Comparison of ENCODE assay signal across 26 cellular contexts in the genomic region with DNA sequence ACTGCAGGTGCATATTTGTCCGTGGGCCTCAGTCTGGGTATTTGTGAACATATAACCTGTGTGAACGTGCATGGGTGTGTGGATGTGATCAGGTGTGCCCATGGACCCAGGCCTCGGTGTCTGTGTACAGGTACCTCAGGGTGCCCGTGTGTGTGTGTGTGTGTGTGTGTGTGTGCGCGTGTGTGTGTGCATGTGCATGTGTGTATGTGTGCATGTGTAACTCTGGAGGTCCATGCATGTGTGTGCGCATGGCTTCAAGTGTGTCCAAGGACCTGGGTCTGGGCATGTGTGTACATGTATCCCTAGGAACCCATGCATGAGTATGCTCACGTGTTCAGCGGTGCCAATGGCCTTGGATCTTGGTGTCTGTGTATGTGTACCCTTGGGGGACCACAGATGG. TPM values are rescaled to one million over a fixed set of nuclear protein-coding genes. Genes with fewer than 3 reads are reported as not detected.
DNase-seq lines count a peak whose midpoint lies in the region; FAIRE-seq and TF ChIP-seq lines count a peak whose summit lies in the region.
"Had no signal": no experiment of that assay in that cellular context is flagged by ENCODE, and none has a peak within 500 bp of the region (broad histone marks: within the 10 kb centered on the region; RNA-seq: fewer than 3 reads in every experiment).

No MANE protein-coding gene starts in this region.

- no peaks in the 10 kb centered on the region for H3K79me2 ChIP-seq in PC-9 (ENCODE audit: low read depth)
- no peaks in the 10 kb centered on the region for H3K79me2 ChIP-seq in endothelial cell of umbilical vein (ENCODE audit: control insufficient read depth, insufficient read depth, low read length)
- no peaks in the 10 kb centered on the region for H3K79me2 ChIP-seq in osteoblast (ENCODE audit: insufficient read depth, low read length)

- no peaks in the 10 kb centered on the region for H3K9me1 ChIP-seq in endothelial cell of umbilical vein (replicated peaks; ENCODE audit: control insufficient read depth, extremely low read depth, insufficient read depth, low read length)

- no peak overlapping the region for H3K27ac Mint-ChIP-seq in activated CD4-positive, alpha-beta memory T cell treated with anti-CD3 and anti-CD28 coated beads, Interleukin-2, amount 10 ng/mL, durations not matched to agents 7 days and 5 days
- H3K27ac Mint-ChIP-seq: activated CD4-positive, alpha-beta T cell treated with anti-CD3 and anti-CD28 coated beads, Interleukin-2, amount 10 ng/mL, durations not matched to agents 24 days and 14 days; activated naive CD8-positive, alpha-beta T cell treated with anti-CD3 and anti-CD28 coated beads, Interleukin-2, amount 50 U/mL, for 24 hours; B cell; stimulated activated naive B cell treated with anti-CD40 and anti-IgM and Interleukin-4, amounts not matched to agents 10 μg/mL and 1 μg/mL and 100 μg/mL, for 72 hours had no signal

- no peaks in the 10 kb centered on the region for H3K4me1 Mint-ChIP-seq in activated CD4-positive, alpha-beta memory T cell treated with anti-CD3 and anti-CD28 coated beads, Interleukin-2, amount 10 ng/mL, durations not matched to agents 7 days and 5 days
- H3K4me1 Mint-ChIP-seq: activated CD4-positive, alpha-beta T cell treated with anti-CD3 and anti-CD28 coated beads, Interleukin-2, amount 10 ng/mL, durations not matched to agents 24 days and 14 days; activated naive CD8-positive, alpha-beta T cell treated with anti-CD3 and anti-CD28 coated beads, Interleukin-2, amount 50 U/mL, for 24 hours; B cell had no signal

- intact Hi-C loops in PC-9 (cut with micrococcal nuclease; ENCODE audit: unreplicated experiment) (no loop called here), endothelial cell of umbilical vein (cut with micrococcal nuclease) (no loop called here), cardiac septum (cut with DNase I) (no loop called here)

- H3K36me3 ChIP-seq in BLaER1 (peaks cover 9% of the 10 kb centered on the region; the same call in 1 of the 2 replicates), PC-9 (ENCODE audit: low read depth) (no peaks in the 10 kb centered on the region), endothelial cell of umbilical vein (ENCODE audit: control insufficient read depth in 2 of 2, extremely low read depth in 1 of 2, insufficient read depth in 2 of 2, low read length in 2 of 2) (no peaks in the 10 kb centered on the region), osteoblast (ENCODE audit: insufficient read depth, low read length) (no peaks in the 10 kb centered on the region)
- H3K36me3 ChIP-seq: heart left ventricle, right lobe of liver had no signal

- DNase-seq in PC-9: no peak
- no peak for DNase-seq in endothelial cell of umbilical vein (ENCODE audit: low read depth, low spot score)
- DNase-seq in osteoblast (ENCODE audit: insufficient read length, low spot score, missing footprints): no peak
- DNase-seq in activated CD4-positive, alpha-beta memory T cell treated with anti-CD3 and anti-CD28 coated beads, Interleukin-2, amount 10 ng/mL, durations not matched to agents 7 days and 5 days: no peak
- DNase-seq in cardiac septum (ENCODE audit: low spot score): no peak
- no peak for DNase-seq in NCI-H1436 (lab: John Stamatoyannopoulos, UW)
- no peak for DNase-seq in superior temporal gyrus (ENCODE audit: extremely low spot score)
- DNase-seq: activated CD4-positive, alpha-beta T cell treated with anti-CD3 and anti-CD28 coated beads, Interleukin-2, amount 10 ng/mL, durations not matched to agents 24 days and 14 days; activated gamma-delta T cell treated with Interleukin-2 at 50 U/mL for 16 hours; activated naive CD8-positive, alpha-beta T cell treated with anti-CD3 and anti-CD28 coated beads, Interleukin-2, amount 50 U/mL, for 24 hours; activated T-cell treated with anti-CD3 and anti-CD28 coated beads, Interleukin-2, amount 50 U/mL, for 4 hours; heart left ventricle; NCI-H187; NCI-H2171 treated with DMSO at 0.1 percent for 48 hours; NCI-H524; SHP77 treated with DMSO at 0.1 percent for 48 hours; stimulated activated CD4-positive, alpha-beta T cell treated with anti-CD3 and anti-CD28 coated beads, Interleukin-15, amount 100 ng/mL, for 24 hours; stimulated activated naive B cell treated with anti-CD40 and anti-IgM and Interleukin-4, amounts not matched to agents 10 μg/mL and 1 μg/mL and 100 μg/mL, for 72 hours; T-helper 9 cell had no signal

- no peak overlapping the region for H3K4me3 Mint-ChIP-seq in activated CD4-positive, alpha-beta memory T cell treated with anti-CD3 and anti-CD28 coated beads, Interleukin-2, amount 10 ng/mL, durations not matched to agents 7 days and 5 days
- H3K4me3 Mint-ChIP-seq: activated CD4-positive, alpha-beta T cell treated with anti-CD3 and anti-CD28 coated beads, Interleukin-2, amount 10 ng/mL, durations not matched to agents 24 days and 14 days; activated naive CD8-positive, alpha-beta T cell treated with anti-CD3 and anti-CD28 coated beads, Interleukin-2, amount 50 U/mL, for 24 hours; activated T-cell treated with anti-CD3 and anti-CD28 coated beads, Interleukin-2, amount 50 U/mL, for 4 hours; B cell; stimulated activated naive B cell treated with anti-CD40 and anti-IgM and Interleukin-4, amounts not matched to agents 10 μg/mL and 1 μg/mL and 100 μg/mL, for 72 hours had no signal

- dilution Hi-C loops in endothelial cell of umbilical vein (cut with MboI; ENCODE audit: extremely low pct_ligation_motif_present, low sequenced_read_pairs): no loop called here

- H3K27ac ChIP-seq in BLaER1 (no peak overlapping the region), PC-9 (0 out of 2 replicates have a peak overlapping the region, but pooled peaks have one; percentile 43), endothelial cell of umbilical vein (ENCODE audit: insufficient read depth, low read depth, low read length) (no peak overlapping the region), osteoblast (ENCODE audit: low read depth, low read length) (peak overlapping the region; percentile 73)
- H3K27ac ChIP-seq: heart left ventricle, right lobe of liver, VCaP had no signal

- H3K4me3 ChIP-seq in BLaER1 (no peak overlapping the region), PC-9 (no peak overlapping the region), endothelial cell of umbilical vein (replicated peaks in 1 of 3; ENCODE audit: insufficient read depth in 1 of 3, low read depth in 1 of 3, low read length in 3 of 3) (no peak overlapping the region), osteoblast (ENCODE audit: insufficient read depth, low read length) (no peak overlapping the region)
- H3K4me3 ChIP-seq: heart left ventricle, lung, right lobe of liver had no signal

- no peaks in the 10 kb centered on the region for H3K27me3 Mint-ChIP-seq in activated CD4-positive, alpha-beta memory T cell treated with anti-CD3 and anti-CD28 coated beads, Interleukin-2, amount 10 ng/mL, durations not matched to agents 7 days and 5 days
- H3K27me3 Mint-ChIP-seq: activated CD4-positive, alpha-beta T cell treated with anti-CD3 and anti-CD28 coated beads, Interleukin-2, amount 10 ng/mL, durations not matched to agents 24 days and 14 days; activated naive CD8-positive, alpha-beta T cell treated with anti-CD3 and anti-CD28 coated beads, Interleukin-2, amount 50 U/mL, for 24 hours; B cell; progenitor cell of endocrine pancreas had no signal

- H3K9me3 ChIP-seq in BLaER1: no peaks in the 10 kb centered on the region
- H3K9me3 ChIP-seq in PC-9 (ENCODE audit: insufficient read depth, low read depth): no peaks in the 10 kb centered on the region
- no peaks in the 10 kb centered on the region for H3K9me3 ChIP-seq in endothelial cell of umbilical vein (replicated peaks; ENCODE audit: control insufficient read depth, insufficient read depth, low read length)
- H3K9me3 ChIP-seq in osteoblast (ENCODE audit: low read depth, low read length): no peaks in the 10 kb centered on the region
- H3K9me3 ChIP-seq: right lobe of liver had no signal

- no peaks in the 10 kb centered on the region for H3K9me3 Mint-ChIP-seq in activated CD4-positive, alpha-beta memory T cell treated with anti-CD3 and anti-CD28 coated beads, Interleukin-2, amount 10 ng/mL, durations not matched to agents 7 days and 5 days
- H3K9me3 Mint-ChIP-seq: activated CD4-positive, alpha-beta T cell treated with anti-CD3 and anti-CD28 coated beads, Interleukin-2, amount 10 ng/mL, durations not matched to agents 24 days and 14 days; activated naive CD8-positive, alpha-beta T cell treated with anti-CD3 and anti-CD28 coated beads, Interleukin-2, amount 50 U/mL, for 24 hours; activated T-cell treated with anti-CD3 and anti-CD28 coated beads, Interleukin-2, amount 50 U/mL, for 4 hours; stimulated activated naive B cell treated with anti-CD40 and anti-IgM and Interleukin-4, amounts not matched to agents 10 μg/mL and 1 μg/mL and 100 μg/mL, for 72 hours had no signal

- H3K9ac ChIP-seq in BLaER1 (no peak overlapping the region), endothelial cell of umbilical vein (replicated peaks; ENCODE audit: extremely low read depth, insufficient read depth, low read length) (no peak overlapping the region)

- FAIRE-seq in endothelial cell of umbilical vein (lab: Jason Lieb, UNC): peak; percentile 15
- FAIRE-seq: A204.1 had no signal

- peaks cover 23% of the 10 kb centered on the region; the same call in 1 of the 2 replicates for H3F3A ChIP-seq in PC-9 (ENCODE audit: insufficient read depth, low read depth)

- peaks cover 3% of the 10 kb centered on the region for H3K36me3 Mint-ChIP-seq in activated CD4-positive, alpha-beta memory T cell treated with anti-CD3 and anti-CD28 coated beads, Interleukin-2, amount 10 ng/mL, durations not matched to agents 7 days and 5 days (ENCODE audit: low read depth)

- POLR2A ChIA-PET in PC-9 (lab: Charles Lee; ENCODE audit: unreplicated experiment): no interaction called here
- POLR2A ChIA-PET in endothelial cell of umbilical vein (lab: Charles Lee): no interaction called here
- POLR2A ChIA-PET in activated CD4-positive, alpha-beta memory T cell treated with anti-CD3 and anti-CD28 coated beads, Interleukin-2, amount 10 ng/mL, durations not matched to agents 7 days and 5 days (lab: Charles Lee): no interaction called here

- peaks cover 27% of the 10 kb centered on the region for H3K4me1 ChIP-seq in BLaER1
- H3K4me1 ChIP-seq in PC-9 (replicated peaks; ENCODE audit: insufficient read depth): peaks cover 27% of the 10 kb centered on the region
- H3K4me1 ChIP-seq in endothelial cell of umbilical vein (ENCODE audit: control insufficient read depth, extremely low read depth, insufficient read depth, low read length): peaks cover 7% of the 10 kb centered on the region
- H3K4me1 ChIP-seq in osteoblast (ENCODE audit: insufficient read depth, low read length): peaks cover 35% of the 10 kb centered on the region
- H3K4me1 ChIP-seq: heart left ventricle, right lobe of liver had no signal

- H3K4me2 ChIP-seq in BLaER1 (peak overlapping the region; percentile 58), PC-9 (no peak overlapping the region), endothelial cell of umbilical vein (ENCODE audit: insufficient read depth, low read length) (no peak overlapping the region), osteoblast (ENCODE audit: insufficient read depth, low read length) (peak overlapping the region; percentile 51)

- CTCF ChIA-PET in PC-9 (lab: Charles Lee): no interaction called here
- CTCF ChIA-PET in endothelial cell of umbilical vein (lab: Charles Lee): interaction anchor here (3.0 kb wide), 1 partner anchor 408 kb away, joined by 40 read pairs; no protein-coding TSS in a partner anchor
- CTCF ChIA-PET in activated CD4-positive, alpha-beta memory T cell treated with anti-CD3 and anti-CD28 coated beads, Interleukin-2, amount 10 ng/mL, durations not matched to agents 7 days and 5 days (lab: Charles Lee): no interaction called here

- H2AFZ ChIP-seq in PC-9: no peak overlapping the region
- no peak overlapping the region for H2AFZ ChIP-seq in endothelial cell of umbilical vein (ENCODE audit: low read depth, low read length)
- H2AFZ ChIP-seq in osteoblast (ENCODE audit: low read length): no peak overlapping the region

- TF ChIP-seq CTCF in PC-9 (conservative IDR thresholded peaks at IDR 0.05) (no peak), endothelial cell of umbilical vein (IDR thresholded peaks at IDR 0.05; ENCODE audit: extremely low read depth in 1 of 2, insufficient read depth in 1 of 2, low read depth in 1 of 2, low read length in 2 of 2) (no peak), osteoblast (IDR thresholded peaks at IDR 0.05; ENCODE audit: extremely low read depth, low read depth, low read length) (no peak)

- H3K27me3 ChIP-seq in BLaER1 (peaks cover 48% of the 10 kb centered on the region), PC-9 (ENCODE audit: insufficient read depth, low read depth) (no peaks in the 10 kb centered on the region), endothelial cell of umbilical vein (ENCODE audit: control insufficient read depth in 2 of 2, insufficient read depth in 2 of 2, low read length in 2 of 2) (no peaks in the 10 kb centered on the region), osteoblast (ENCODE audit: insufficient read depth, low read length) (no peaks in the 10 kb centered on the region)
- H3K27me3 ChIP-seq: heart left ventricle, right lobe of liver had no signal

- H4K20me1 ChIP-seq in BLaER1 (no peaks in the 10 kb centered on the region; the same call in 1 of the 2 replicates), PC-9 (ENCODE audit: insufficient read depth) (no peaks in the 10 kb centered on the region), endothelial cell of umbilical vein (replicated peaks; ENCODE audit: control insufficient read depth, extremely low read depth, insufficient read depth, low read length) (no peaks in the 10 kb centered on the region), osteoblast (ENCODE audit: insufficient read depth, low read length) (no peaks in the 10 kb centered on the region)

- no peaks in the 10 kb centered on the region for H3K9me2 ChIP-seq in PC-9 (ENCODE audit: insufficient read depth)

- no peak for TF ChIP-seq POLR2A in endothelial cell of umbilical vein (IDR thresholded peaks at IDR 0.05; ENCODE audit: low read depth, low read length)

- BruUV-seq in PC-9 (replicated peaks; lab: Mats Ljungman, UMichigan) (no TSS peak), endothelial cell of umbilical vein (replicated peaks; lab: Mats Ljungman, UMichigan) (no TSS peak)

RNA-seq across cellular contexts. Expression of gene FTSJ1, which starts 15.8 kb away (rescaled TPM):
- total RNA-seq in PC-9 (2021): 35.7 and 44.0 TPM in 2 replicates
- total RNA-seq in endothelial cell of umbilical vein: 52.9 and 59.9 TPM in 2 replicates
- polyA plus RNA-seq in endothelial cell of umbilical vein: 63.9 and 76.3 TPM in 2 replicates
- 48.4 and 48.8 TPM in 2 replicates for polyA plus RNA-seq in endothelial cell of umbilical vein (2011; cell fraction: cytosol; rRNA removed)
- polyA plus RNA-seq in endothelial cell of umbilical vein (2011; cell fraction: nucleus; rRNA removed): 71.9 and 81.7 TPM in 2 replicates
- 59.4 and 64.5 TPM in 2 replicates for polyA plus RNA-seq in endothelial cell of umbilical vein (2012)
- 26.5 and 27.7 TPM in 2 replicates for polyA minus RNA-seq in endothelial cell of umbilical vein
- polyA minus RNA-seq in endothelial cell of umbilical vein (2011; cell fraction: cytosol; rRNA and poly(A)+ RNA removed): 62.0 TPM
- polyA minus RNA-seq in endothelial cell of umbilical vein (2011; cell fraction: nucleus; rRNA and poly(A)+ RNA removed): 14.8 and 17.6 TPM in 2 replicates
- total RNA-seq in osteoblast: 67.3 and 67.5 TPM in 2 replicates
- 10 to 100 TPM; 57.6 to 60.1 TPM for total RNA-seq in activated CD4-positive, alpha-beta memory T cell treated with anti-CD3 and anti-CD28 coated beads, Interleukin-2, amount 10 ng/mL, durations not matched to agents 7 days and 5 days
- 18.8 TPM for total RNA-seq in cardiac septum

RNA-seq across cellular contexts. Expression of gene PORCN, which starts 17.0 kb away (rescaled TPM):
- 11.9 and 14.1 TPM in 2 replicates for total RNA-seq in PC-9 (2021)
- 7.6 and 12.0 TPM in 2 replicates for total RNA-seq in endothelial cell of umbilical vein
- polyA plus RNA-seq in endothelial cell of umbilical vein: 20.9 and 21.0 TPM in 2 replicates
- 11.6 and 13.7 TPM in 2 replicates for polyA plus RNA-seq in endothelial cell of umbilical vein (2011; cell fraction: cytosol; rRNA removed)
- polyA plus RNA-seq in endothelial cell of umbilical vein (2011; cell fraction: nucleus; rRNA removed): 23.1 and 23.8 TPM in 2 replicates
- polyA plus RNA-seq in endothelial cell of umbilical vein (2012): 8.5 and 10.6 TPM in 2 replicates
- 15.3 and 19.9 TPM in 2 replicates for polyA minus RNA-seq in endothelial cell of umbilical vein
- 6.0 TPM for polyA minus RNA-seq in endothelial cell of umbilical vein (2011; cell fraction: cytosol; rRNA and poly(A)+ RNA removed)
- 9.2 and 10.5 TPM in 2 replicates for polyA minus RNA-seq in endothelial cell of umbilical vein (2011; cell fraction: nucleus; rRNA and poly(A)+ RNA removed)
- total RNA-seq in osteoblast: 12.4 and 13.8 TPM in 2 replicates
- 10 to 100 TPM; 26.1 to 29.2 TPM for total RNA-seq in activated CD4-positive, alpha-beta memory T cell treated with anti-CD3 and anti-CD28 coated beads, Interleukin-2, amount 10 ng/mL, durations not matched to agents 7 days and 5 days
- 12.9 TPM for total RNA-seq in cardiac septum

RNA-seq across cellular contexts. Expression of gene SLC38A5, which starts 21.7 kb away (rescaled TPM):
- total RNA-seq in PC-9 (2021) (0.46 and 1.5 TPM in 2 replicates), endothelial cell of umbilical vein (25.1 and 28.8 TPM in 2 replicates), osteoblast (48.9 and 52.8 TPM in 2 replicates), cardiac septum (2.2 TPM)
- polyA plus RNA-seq in endothelial cell of umbilical vein: 21.6 and 24.1 TPM in 2 replicates
- polyA plus RNA-seq in endothelial cell of umbilical vein (2011; cell fraction: cytosol; rRNA removed): 16.7 and 18.8 TPM in 2 replicates
- 19.6 and 19.9 TPM in 2 replicates for polyA plus RNA-seq in endothelial cell of umbilical vein (2011; cell fraction: nucleus; rRNA removed)
- 47.5 and 50.6 TPM in 2 replicates for polyA plus RNA-seq in endothelial cell of umbilical vein (2012)
- polyA minus RNA-seq in endothelial cell of umbilical vein: 22.3 and 27.9 TPM in 2 replicates
- 285 TPM for polyA minus RNA-seq in endothelial cell of umbilical vein (2011; cell fraction: cytosol; rRNA and poly(A)+ RNA removed)
- polyA minus RNA-seq in endothelial cell of umbilical vein (2011; cell fraction: nucleus; rRNA and poly(A)+ RNA removed): 5.5 and 7.1 TPM in 2 replicates
- 10 to 100 TPM; 76.4 to 82.4 TPM for total RNA-seq in activated CD4-positive, alpha-beta memory T cell treated with anti-CD3 and anti-CD28 coated beads, Interleukin-2, amount 10 ng/mL, durations not matched to agents 7 days and 5 days

RNA-seq across cellular contexts. Expression of gene EBP, which starts 29.8 kb away (rescaled TPM):
- 88.1 and 113 TPM in 2 replicates for total RNA-seq in PC-9 (2021)
- 102 and 114 TPM in 2 replicates for total RNA-seq in endothelial cell of umbilical vein
- polyA plus RNA-seq in endothelial cell of umbilical vein: 178 and 183 TPM in 2 replicates
- 102 and 113 TPM in 2 replicates for polyA plus RNA-seq in endothelial cell of umbilical vein (2011; cell fraction: cytosol; rRNA removed)
- 62.3 and 69.1 TPM in 2 replicates for polyA plus RNA-seq in endothelial cell of umbilical vein (2011; cell fraction: nucleus; rRNA removed)
- 53.8 and 74.0 TPM in 2 replicates for polyA plus RNA-seq in endothelial cell of umbilical vein (2012)
- polyA minus RNA-seq in endothelial cell of umbilical vein: 154 and 168 TPM in 2 replicates
- polyA minus RNA-seq in endothelial cell of umbilical vein (2011; cell fraction: cytosol; rRNA and poly(A)+ RNA removed): 292 TPM
- polyA minus RNA-seq in endothelial cell of umbilical vein (2011; cell fraction: nucleus; rRNA and poly(A)+ RNA removed): 15.5 and 18.6 TPM in 2 replicates
- total RNA-seq in osteoblast: 45.6 and 64.8 TPM in 2 replicates
- total RNA-seq in activated CD4-positive, alpha-beta memory T cell treated with anti-CD3 and anti-CD28 coated beads, Interleukin-2, amount 10 ng/mL, durations not matched to agents 7 days and 5 days: 100 to 1,000 TPM; 446 to 461 TPM
- total RNA-seq in cardiac septum: 38.6 TPM

RNA-seq across cellular contexts. Expression of gene TBC1D25, which starts 47.7 kb away (rescaled TPM):
- total RNA-seq in PC-9 (2021) (7.4 and 9.0 TPM in 2 replicates), endothelial cell of umbilical vein (14.4 and 16.3 TPM in 2 replicates), osteoblast (8.8 and 10.1 TPM in 2 replicates), cardiac septum (16.5 TPM)
- polyA plus RNA-seq in endothelial cell of umbilical vein: 16.0 and 18.3 TPM in 2 replicates
- 13.4 and 14.7 TPM in 2 replicates for polyA plus RNA-seq in endothelial cell of umbilical vein (2011; cell fraction: cytosol; rRNA removed)
- 16.8 and 20.6 TPM in 2 replicates for polyA plus RNA-seq in endothelial cell of umbilical vein (2011; cell fraction: nucleus; rRNA removed)
- polyA plus RNA-seq in endothelial cell of umbilical vein (2012): 13.8 and 15.9 TPM in 2 replicates
- polyA minus RNA-seq in endothelial cell of umbilical vein: 13.4 and 15.8 TPM in 2 replicates
- 6.5 TPM for polyA minus RNA-seq in endothelial cell of umbilical vein (2011; cell fraction: cytosol; rRNA and poly(A)+ RNA removed)
- 5.1 and 10.2 TPM in 2 replicates for polyA minus RNA-seq in endothelial cell of umbilical vein (2011; cell fraction: nucleus; rRNA and poly(A)+ RNA removed)
- total RNA-seq in activated CD4-positive, alpha-beta memory T cell treated with anti-CD3 and anti-CD28 coated beads, Interleukin-2, amount 10 ng/mL, durations not matched to agents 7 days and 5 days: 10 to 100 TPM; 21.7 to 22.3 TPM

Comparison
In these comparisons a context has a peak if more than half of its experiments do, and no peak if none do; other contexts are left out.
1. H3K27ac ChIP-seq: peak in PC-9 (single experiment) and osteoblast (single experiment); none in BLaER1 (single experiment) and endothelial cell of umbilical vein (single experiment).
2. H3K4me2 ChIP-seq: peak in BLaER1 (single experiment) and osteoblast (single experiment); none in PC-9 (single experiment) and endothelial cell of umbilical vein (single experiment).